Comparison of ENCODE assay signal across 26 cellular contexts in the genomic region with DNA sequence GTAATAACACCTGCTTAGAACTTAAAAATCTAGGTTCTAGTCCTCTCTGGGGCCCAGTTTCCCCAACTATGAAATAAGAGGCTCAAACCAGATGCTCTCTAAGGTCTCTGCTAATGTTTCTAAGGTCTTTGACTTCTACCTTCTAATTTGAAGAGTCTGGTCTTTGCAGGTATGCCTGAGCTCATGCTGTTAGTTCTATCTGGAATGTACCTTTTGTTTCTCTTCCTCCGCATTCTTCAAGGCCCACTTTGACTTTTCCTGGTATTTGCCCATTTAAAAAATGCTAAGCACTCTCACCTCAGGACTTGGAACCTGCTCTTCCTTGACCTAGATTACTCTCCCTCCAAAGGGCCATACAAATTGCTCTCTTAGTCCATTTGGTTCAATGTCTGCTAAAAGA.
"Had no signal": no experiment of that assay in that cellular context is flagged by ENCODE, and none has a peak within 500 bp of the region (broad histone marks: within the 10 kb centered on the region; RNA-seq: fewer than 3 reads in every experiment).

No MANE protein-coding gene starts in this region.

- H3K4me3 ChIP-seq: hepatocyte, left ventricle myocardium inferior, lower lobe of right lung, pancreas, psoas muscle, spleen, tibial artery, upper lobe of right lung, vagina had no signal

- H3K9me3 ChIP-seq: left ventricle myocardium inferior, lower lobe of right lung, pancreas, psoas muscle, spleen, tibial artery, upper lobe of right lung, vagina had no signal

- H3K4me3 Mint-ChIP-seq: dendritic cell treated with granulocyte-macrophage colony-stimulating factor and Interleukin-4, amounts not matched to agents 40 ng/mL and 50 ng/mL, for 4 days; effector memory CD8-positive, alpha-beta T cell; memory B cell; natural killer cell treated with Interleukin-12 subunit alpha and Interleukin-12 subunit beta and Interleukin-15 and Interleukin-18, amount 100 ng/mL, for 72 hours; stimulated activated memory B cell treated with anti-CD40 and anti-IgM and Interleukin-4, amounts not matched to agents 10 μg/mL and 1 μg/mL and 100 μg/mL, for 72 hours; stimulated activated naive CD8-positive, alpha-beta T cell treated with anti-CD3 and anti-CD28 coated beads, Interleukin-15, Interleukin-2, amounts not matched to agents 100 ng/mL and 50 ng/mL, for 24 hours had no signal

- H3K27ac Mint-ChIP-seq: dendritic cell treated with granulocyte-macrophage colony-stimulating factor and Interleukin-4, amounts not matched to agents 40 ng/mL and 50 ng/mL, for 4 days; effector memory CD8-positive, alpha-beta T cell; memory B cell; natural killer cell treated with Interleukin-12 subunit alpha and Interleukin-12 subunit beta and Interleukin-15 and Interleukin-18, amount 100 ng/mL, for 72 hours; stimulated activated memory B cell treated with anti-CD40 and anti-IgM and Interleukin-4, amounts not matched to agents 10 μg/mL and 1 μg/mL and 100 μg/mL, for 72 hours; stimulated activated naive CD8-positive, alpha-beta T cell treated with anti-CD3 and anti-CD28 coated beads, Interleukin-15, Interleukin-2, amounts not matched to agents 100 ng/mL and 50 ng/mL, for 24 hours had no signal

- H3K27me3 Mint-ChIP-seq: dendritic cell treated with granulocyte-macrophage colony-stimulating factor and Interleukin-4, amounts not matched to agents 40 ng/mL and 50 ng/mL, for 4 days; effector memory CD8-positive, alpha-beta T cell; memory B cell; natural killer cell treated with Interleukin-12 subunit alpha and Interleukin-12 subunit beta and Interleukin-15 and Interleukin-18, amount 100 ng/mL, for 72 hours; stimulated activated memory B cell treated with anti-CD40 and anti-IgM and Interleukin-4, amounts not matched to agents 10 μg/mL and 1 μg/mL and 100 μg/mL, for 72 hours; stimulated activated naive CD8-positive, alpha-beta T cell treated with anti-CD3 and anti-CD28 coated beads, Interleukin-15, Interleukin-2, amounts not matched to agents 100 ng/mL and 50 ng/mL, for 24 hours had no signal

- ATAC-seq: effector memory CD8-positive, alpha-beta T cell; left cardiac atrium; lower lobe of right lung; natural killer cell treated with Interleukin-12 subunit alpha and Interleukin-12 subunit beta and Interleukin-15 and Interleukin-18, amount 100 ng/mL, for 72 hours; pancreas; psoas muscle; sciatic nerve; stimulated activated memory B cell treated with anti-CD40 and anti-IgM and Interleukin-4, amounts not matched to agents 10 μg/mL and 1 μg/mL and 100 μg/mL, for 72 hours; upper lobe of right lung had no signal

- DNase-seq: effector memory CD8-positive, alpha-beta T cell; foreskin melanocyte; head of caudate nucleus; kidney; left cardiac atrium; left ventricle myocardium inferior; lower lobe of right lung; midbrain; occipital lobe; pancreas; psoas muscle; retina; spleen; stimulated activated CD4-positive, alpha-beta T cell treated with anti-CD3 and anti-CD28 coated beads, Interleukin-15, amount 100 ng/mL, for 24 hours; stimulated activated CD4-positive, alpha-beta T cell treated with anti-CD3 and anti-CD28 coated beads, Interleukin-1b, Interleukin-23, amount 100 ng/mL, for 48 hours; stimulated activated CD4-positive, alpha-beta T cell treated with anti-CD3 and anti-CD28 coated beads, Interleukin-4, amount 100 ng/mL, for 24 hours; tibial artery; upper lobe of right lung had no signal

- H3K4me2 ChIP-seq: hepatocyte had no signal

- H3K27ac ChIP-seq: hepatocyte, left ventricle myocardium inferior, lower lobe of right lung, pancreas, spleen, tibial artery, upper lobe of right lung had no signal

- H3K9me3 Mint-ChIP-seq: effector memory CD8-positive, alpha-beta T cell; stimulated activated naive CD8-positive, alpha-beta T cell treated with anti-CD3 and anti-CD28 coated beads, Interleukin-15, Interleukin-2, amounts not matched to agents 100 ng/mL and 50 ng/mL, for 24 hours had no signal

- H2AFZ ChIP-seq: hepatocyte had no signal

- H3K4me1 ChIP-seq: lower lobe of right lung, pancreas, upper lobe of right lung had no signal

- H3K27me3 ChIP-seq: hepatocyte, pancreas, spleen, tibial artery, upper lobe of right lung, vagina had no signal
